35 cellular contexts compared by ENCODE assay signal in the genomic region with DNA sequence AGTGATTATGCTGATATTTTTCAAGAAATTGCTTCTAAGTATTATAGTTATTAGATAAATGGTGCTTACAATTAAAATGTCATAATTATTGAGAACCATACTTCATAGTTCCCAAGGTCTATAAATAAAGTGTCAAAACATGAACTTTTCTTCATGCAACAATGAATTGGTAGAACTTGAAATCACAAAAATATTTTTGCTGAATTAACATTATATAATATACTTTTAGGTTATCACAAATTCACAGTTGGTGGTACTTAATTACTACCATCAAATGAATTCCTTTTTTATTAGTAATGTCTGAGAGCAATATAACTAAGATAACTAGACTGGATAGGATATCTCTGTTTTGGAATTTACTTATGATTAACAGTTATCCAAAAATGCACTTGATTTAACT. TPM values are rescaled to one million over a fixed set of nuclear protein-coding genes. Genes with fewer than 3 reads are reported as not detected.
"Had no signal": no experiment of that assay in that cellular context is flagged by ENCODE, and none has a peak within 500 bp of the region (broad histone marks: within the 10 kb centered on the region; RNA-seq: fewer than 3 reads in every experiment).

No MANE protein-coding gene starts in this region.

- H3K4me1 ChIP-seq: ascending aorta, breast epithelium, colonic mucosa had no signal

- H3K27me3 ChIP-seq: adrenal gland, ascending aorta, breast epithelium, colonic mucosa, gastrocnemius medialis had no signal

- DNase-seq: activated B cell treated with CpG ODN at 0.5 μM for 24 hours; activated CD4-positive, alpha-beta T cell treated with anti-CD3 and anti-CD28 coated beads for 48 hours; activated CD4-positive, alpha-beta T cell treated with anti-CD3 and anti-CD28 coated beads, Interleukin-2, amount 50 U/mL, for 1 hour; activated CD4-positive, alpha-beta T cell treated with anti-CD3 and anti-CD28 coated beads, Interleukin-2, amount 50 U/mL, for 48 hours; activated CD8-positive, alpha-beta memory T cell treated with anti-CD3 and anti-CD28 coated beads, Interleukin-2, amount 10 ng/mL, durations not matched to agents 7 days and 5 days; activated CD8-positive, alpha-beta memory T cell treated with anti-CD3 and anti-CD28 coated beads, Interleukin-2, amount 50 U/mL, for 4 hours; activated CD8-positive, alpha-beta T cell treated with anti-CD3 and anti-CD28 coated beads, Interleukin-2, amount 10 ng/mL, durations not matched to agents 7 days and 5 days; activated effector memory CD4-positive, alpha-beta T cell treated with anti-CD3 and anti-CD28 coated beads, Interleukin-2, amount 50 U/mL, for 16 hours; activated naive CD4-positive, alpha-beta T cell treated with anti-CD3 and anti-CD28 coated beads for 36 hours; activated naive CD8-positive, alpha-beta T cell treated with anti-CD3 and anti-CD28 coated beads for 36 hours; activated naive CD8-positive, alpha-beta T cell treated with anti-CD3 and anti-CD28 coated beads, Interleukin-2, amount 50 U/mL, for 24 hours; activated T-cell treated with anti-CD3 and anti-CD28 coated beads, Interleukin-2, amount 50 U/mL, for 1 hour; activated T-cell treated with anti-CD3 and anti-CD28 coated beads, Interleukin-2, amount 50 U/mL, for 48 hours; adrenal gland; central memory CD4-positive, alpha-beta T cell; cerebellar nuclear complex; colonic mucosa; effector CD8-positive, alpha-beta T cell; foreskin fibroblast; gastrocnemius medialis; glutamatergic neuron; heart left ventricle; T-helper 2 cell; WERI-Rb-1 had no signal

- H3K27ac ChIP-seq: adrenal gland, ascending aorta, breast epithelium, cardiac muscle cell, colonic mucosa, epithelial cell of prostate, gastrocnemius medialis, heart left ventricle, WERI-Rb-1 had no signal

- H3K4me3 Mint-ChIP-seq: activated B cell treated with CpG ODN at 0.5 μM for 24 hours; activated CD8-positive, alpha-beta memory T cell treated with anti-CD3 and anti-CD28 coated beads, Interleukin-2, amount 10 ng/mL, durations not matched to agents 7 days and 5 days; activated CD8-positive, alpha-beta T cell treated with anti-CD3 and anti-CD28 coated beads, Interleukin-2, amount 10 ng/mL, durations not matched to agents 7 days and 5 days; activated naive CD4-positive, alpha-beta T cell treated with anti-CD3 and anti-CD28 coated beads for 36 hours; activated naive CD4-positive, alpha-beta T cell treated with anti-CD3 and anti-CD28 coated beads, Interleukin-2, amount 50 U/mL, for 24 hours; activated naive CD8-positive, alpha-beta T cell treated with anti-CD3 and anti-CD28 coated beads for 36 hours; activated naive CD8-positive, alpha-beta T cell treated with anti-CD3 and anti-CD28 coated beads, Interleukin-2, amount 50 U/mL, for 24 hours; activated T-helper 1 cell treated with anti-CD3 and anti-CD28 coated beads, Interleukin-12 subunit alpha, Interleukin-12 subunit beta, Interleukin-2, Interleukin-4 antibody, amounts not matched to agents 30 ng/mL and 10 ng/mL and 1 ng/mL, durations not matched to agents 14 hours and 24 hours and 36 hours; brain had no signal

- ATAC-seq: activated CD4-positive, CD25-positive, alpha-beta regulatory T cell treated with anti-CD3 and anti-CD28 coated beads, Interleukin-2, amount 50 U/mL, for 24 hours; activated CD8-positive, alpha-beta memory T cell treated with anti-CD3 and anti-CD28 coated beads, Interleukin-2, amount 10 ng/mL, durations not matched to agents 7 days and 5 days; activated CD8-positive, alpha-beta T cell treated with anti-CD3 and anti-CD28 coated beads, Interleukin-2, amount 10 ng/mL, durations not matched to agents 7 days and 5 days; activated naive CD8-positive, alpha-beta T cell treated with anti-CD3 and anti-CD28 coated beads, Interleukin-2, amount 50 U/mL, for 24 hours; gastrocnemius medialis; heart left ventricle had no signal

- H3K36me3 Mint-ChIP-seq: activated CD8-positive, alpha-beta memory T cell treated with anti-CD3 and anti-CD28 coated beads, Interleukin-2, amount 10 ng/mL, durations not matched to agents 7 days and 5 days; activated naive CD4-positive, alpha-beta T cell treated with anti-CD3 and anti-CD28 coated beads, Interleukin-2, amount 50 U/mL, for 24 hours; activated naive CD8-positive, alpha-beta T cell treated with anti-CD3 and anti-CD28 coated beads for 36 hours had no signal

- H3K27ac Mint-ChIP-seq: activated B cell treated with CpG ODN at 0.5 μM for 24 hours; activated CD8-positive, alpha-beta memory T cell treated with anti-CD3 and anti-CD28 coated beads, Interleukin-2, amount 10 ng/mL, durations not matched to agents 7 days and 5 days; activated CD8-positive, alpha-beta T cell treated with anti-CD3 and anti-CD28 coated beads, Interleukin-2, amount 10 ng/mL, durations not matched to agents 7 days and 5 days; activated naive CD4-positive, alpha-beta T cell treated with anti-CD3 and anti-CD28 coated beads for 36 hours; activated naive CD4-positive, alpha-beta T cell treated with anti-CD3 and anti-CD28 coated beads, Interleukin-2, amount 50 U/mL, for 24 hours; activated naive CD8-positive, alpha-beta T cell treated with anti-CD3 and anti-CD28 coated beads for 36 hours; activated naive CD8-positive, alpha-beta T cell treated with anti-CD3 and anti-CD28 coated beads, Interleukin-2, amount 50 U/mL, for 24 hours; activated T-helper 1 cell treated with anti-CD3 and anti-CD28 coated beads, Interleukin-12 subunit alpha, Interleukin-12 subunit beta, Interleukin-2, Interleukin-4 antibody, amounts not matched to agents 30 ng/mL and 10 ng/mL and 1 ng/mL, durations not matched to agents 14 hours and 24 hours and 36 hours; activated T-helper 2 cell treated with anti-CD3 and anti-CD28 coated beads, Interferon-gamma antibody, Interleukin-2, Interleukin-4, amounts not matched to agents 10 μg/mL and 5 μg/mL and 100 μg/mL, durations not matched to agents 14 hours and 24 hours and 36 hours; brain had no signal

- H3K9me3 ChIP-seq: adrenal gland, ascending aorta, colonic mucosa, gastrocnemius medialis, heart left ventricle had no signal

- H3K4me3 ChIP-seq: adrenal gland, ascending aorta, breast epithelium, cardiac muscle cell, colonic mucosa, gastrocnemius medialis, heart left ventricle had no signal

- H3K36me3 ChIP-seq: adrenal gland, ascending aorta, breast epithelium, cardiac muscle cell, colonic mucosa, gastrocnemius medialis, heart left ventricle, WERI-Rb-1 had no signal

- H3K9me3 Mint-ChIP-seq: activated B cell treated with CpG ODN at 0.5 μM for 24 hours; activated naive CD4-positive, alpha-beta T cell treated with anti-CD3 and anti-CD28 coated beads for 36 hours; activated naive CD4-positive, alpha-beta T cell treated with anti-CD3 and anti-CD28 coated beads, Interleukin-2, amount 50 U/mL, for 24 hours; activated naive CD8-positive, alpha-beta T cell treated with anti-CD3 and anti-CD28 coated beads for 36 hours; activated naive CD8-positive, alpha-beta T cell treated with anti-CD3 and anti-CD28 coated beads, Interleukin-2, amount 50 U/mL, for 24 hours; activated T-helper 1 cell treated with anti-CD3 and anti-CD28 coated beads, Interleukin-12 subunit alpha, Interleukin-12 subunit beta, Interleukin-2, Interleukin-4 antibody, amounts not matched to agents 30 ng/mL and 10 ng/mL and 1 ng/mL, durations not matched to agents 14 hours and 24 hours and 36 hours; activated T-helper 2 cell treated with anti-CD3 and anti-CD28 coated beads, Interferon-gamma antibody, Interleukin-2, Interleukin-4, amounts not matched to agents 10 μg/mL and 5 μg/mL and 100 μg/mL, durations not matched to agents 14 hours and 24 hours and 36 hours; brain had no signal

- FAIRE-seq: endometrium, endothelial cell of umbilical vein had no signal

RNA-seq across cellular contexts. Expression of a gene that starts 4.7 kb away (rescaled TPM):
- polyA plus RNA-seq: cardiac muscle cell had no signal
